In genomic region chr13:45662903-45663302, GRCh38 we compare ENCODE assay signal across 21 cellular contexts. TPM values are rescaled to one million over a fixed set of nuclear protein-coding genes. Genes with fewer than 3 reads are reported as not detected.
"Had no signal": no experiment of that assay in that cellular context is flagged by ENCODE, and none has a peak within 500 bp of the region (broad histone marks: within the 10 kb centered on the region; RNA-seq: fewer than 3 reads in every experiment).

No MANE protein-coding gene starts in this region.

RNA-seq across cellular contexts. Expression of gene CBY2, which starts 39.2 kb away (rescaled TPM):
- total RNA-seq: activated naive CD4-positive, alpha-beta T cell treated with anti-CD3 and anti-CD28 coated beads for 36 hours; activated naive CD4-positive, alpha-beta T cell treated with anti-CD3 and anti-CD28 coated beads, Interleukin-2, amount 50 U/mL, for 72 hours; activated naive CD8-positive, alpha-beta T cell treated with anti-CD3 and anti-CD28 coated beads for 36 hours; activated naive CD8-positive, alpha-beta T cell treated with anti-CD3 and anti-CD28 coated beads, Interleukin-2, amount 10 ng/mL, durations not matched to agents 7 days and 5 days; activated T-cell treated with anti-CD3 and anti-CD28 coated beads, Interleukin-2, amount 50 U/mL, for 4 hours; activated T-helper 1 cell treated with anti-CD3 and anti-CD28 coated beads, Interleukin-12 subunit alpha, Interleukin-12 subunit beta, Interleukin-2, Interleukin-4 antibody, amounts not matched to agents 30 ng/mL and 10 ng/mL and 1 ng/mL, durations not matched to agents 14 hours and 24 hours and 36 hours; activated T-helper 17 cell treated with anti-CD3 and anti-CD28 coated beads, Interleukin-2, amount 50 U/mL, for 72 hours; activated T-helper 2 cell treated with anti-CD3 and anti-CD28 coated beads, Interferon-gamma antibody, Interleukin-2, Interleukin-4, amounts not matched to agents 10 μg/mL and 5 μg/mL and 100 μg/mL, durations not matched to agents 14 hours and 24 hours and 36 hours; adrenal gland; aorta; ascending aorta; astrocyte; body of pancreas; breast epithelium; bronchial epithelial cell; cardiac muscle cell; cardiac septum; cerebellum; chondrocyte had no signal
- polyA plus RNA-seq: adipose tissue, adrenal gland, aorta had no signal

RNA-seq across cellular contexts. Expression of gene ERICH6B, which starts 47.4 kb away (rescaled TPM):
- total RNA-seq: activated naive CD4-positive, alpha-beta T cell treated with anti-CD3 and anti-CD28 coated beads for 36 hours; activated naive CD4-positive, alpha-beta T cell treated with anti-CD3 and anti-CD28 coated beads, Interleukin-2, amount 50 U/mL, for 72 hours; activated naive CD8-positive, alpha-beta T cell treated with anti-CD3 and anti-CD28 coated beads for 36 hours; activated naive CD8-positive, alpha-beta T cell treated with anti-CD3 and anti-CD28 coated beads, Interleukin-2, amount 10 ng/mL, durations not matched to agents 7 days and 5 days; activated T-cell treated with anti-CD3 and anti-CD28 coated beads, Interleukin-2, amount 50 U/mL, for 4 hours; activated T-cell treated with anti-CD3 and anti-CD28 coated beads, Interleukin-2, amount 50 U/mL, for 72 hours; activated T-helper 1 cell treated with anti-CD3 and anti-CD28 coated beads, Interleukin-12 subunit alpha, Interleukin-12 subunit beta, Interleukin-2, Interleukin-4 antibody, amounts not matched to agents 30 ng/mL and 10 ng/mL and 1 ng/mL, durations not matched to agents 14 hours and 24 hours and 36 hours; activated T-helper 17 cell treated with anti-CD3 and anti-CD28 coated beads, Interleukin-2, amount 50 U/mL, for 72 hours; activated T-helper 2 cell treated with anti-CD3 and anti-CD28 coated beads, Interferon-gamma antibody, Interleukin-2, Interleukin-4, amounts not matched to agents 10 μg/mL and 5 μg/mL and 100 μg/mL, durations not matched to agents 14 hours and 24 hours and 36 hours; adrenal gland; aorta; ascending aorta; astrocyte; body of pancreas; breast epithelium; bronchial epithelial cell; cardiac muscle cell; cardiac septum; chondrocyte had no signal
- polyA plus RNA-seq: adipose tissue, adrenal gland, aorta had no signal
